24 cellular contexts compared by ENCODE assay signal in genomic region chr10:80708808-80709207, GRCh38.
"Had no signal": no experiment of that assay in that cellular context is flagged by ENCODE, and none has a peak within 500 bp of the region (broad histone marks: within the 10 kb centered on the region; RNA-seq: fewer than 3 reads in every experiment).

No MANE protein-coding gene starts in this region.

- H3K4me3 ChIP-seq: colonic mucosa, esophagus squamous epithelium, gastrocnemius medialis, heart right ventricle, left lung, lower lobe of right lung, mucosa of descending colon had no signal

- ATAC-seq: effector memory CD8-positive, alpha-beta T cell; esophagus mucosa; gastrocnemius medialis; heart right ventricle; left cardiac atrium; left lung; left ventricle myocardium superior; lower lobe of right lung; mucosa of descending colon had no signal

- H3K36me3 ChIP-seq: colonic mucosa, esophagus squamous epithelium, gastrocnemius medialis, heart right ventricle, left lung, lower lobe of right lung had no signal

- H3K27ac ChIP-seq: colonic mucosa, epithelial cell of prostate, esophagus squamous epithelium, gastrocnemius medialis, heart right ventricle, left lung, lower lobe of right lung had no signal

- H3K27me3 ChIP-seq: colonic mucosa, esophagus squamous epithelium, gastrocnemius medialis, left lung had no signal

- FAIRE-seq: endometrium, islet of Langerhans, keratinocyte had no signal

- H3K9me3 ChIP-seq: colonic mucosa, gastrocnemius medialis, left lung, lower lobe of right lung, mucosa of descending colon had no signal

- DNase-seq: colonic mucosa; cortex of kidney; effector CD8-positive, alpha-beta T cell; effector memory CD8-positive, alpha-beta T cell; erythroblast; esophagus squamous epithelium; foreskin fibroblast; foreskin melanocyte; gastrocnemius medialis; glutamatergic neuron; heart right ventricle; hippocampal formation; left cardiac atrium; left lung; left ventricle myocardium superior; lower lobe of right lung; mesenchymal stem cell; mucosa of descending colon; naive B cell had no signal

- H3K4me1 ChIP-seq: colonic mucosa, esophagus squamous epithelium, gastrocnemius medialis, heart right ventricle, left lung, lower lobe of right lung had no signal
